In genomic region chr6:30213654-30213998, GRCh38 we compare ENCODE assay signal across 1 cellular context.
TF ChIP-seq lines count a peak whose summit lies in the region.

No MANE protein-coding gene starts in this region.

TF ChIP-seq in H1, 55 proteins besides CTCF, POLR2A, EP300 and RAD21:
- TF ChIP-seq CHD2 (IDR thresholded peaks at IDR 0.05; ENCODE audit: low read length): no peak
- TF ChIP-seq SP2 (IDR thresholded peaks at IDR 0.05; ENCODE audit: low read length): no peak
- TF ChIP-seq, protein P1, sequence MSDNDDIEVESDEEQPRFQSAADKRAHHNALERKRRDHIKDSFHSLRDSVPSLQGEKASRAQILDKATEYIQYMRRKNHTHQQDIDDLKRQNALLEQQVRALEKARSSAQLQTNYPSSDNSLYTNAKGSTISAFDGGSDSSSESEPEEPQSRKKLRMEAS (IDR thresholded peaks at IDR 0.05): peak; percentile 64; the same call in 1 of the 2 replicates
- TF ChIP-seq NRF1 (IDR thresholded peaks at IDR 0.05; ENCODE audit: low read depth, low read length): no peak
- no peak for TF ChIP-seq JUN (IDR thresholded peaks at IDR 0.05; ENCODE audit: low read depth, low read length)
- TF ChIP-seq USF2 (IDR thresholded peaks at IDR 0.05; ENCODE audit: low read length): no peak
- no peak for TF ChIP-seq CEBPB (IDR thresholded peaks at IDR 0.05; ENCODE audit: low read depth, low read length)
- TF ChIP-seq, protein P2, sequence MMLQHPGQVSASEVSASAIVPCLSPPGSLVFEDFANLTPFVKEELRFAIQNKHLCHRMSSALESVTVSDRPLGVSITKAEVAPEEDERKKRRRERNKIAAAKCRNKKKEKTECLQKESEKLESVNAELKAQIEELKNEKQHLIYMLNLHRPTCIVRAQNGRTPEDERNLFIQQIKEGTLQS (IDR thresholded peaks at IDR 0.05; ENCODE audit: insufficient read depth, low read depth, low read length): no peak
- TF ChIP-seq, protein P3, sequence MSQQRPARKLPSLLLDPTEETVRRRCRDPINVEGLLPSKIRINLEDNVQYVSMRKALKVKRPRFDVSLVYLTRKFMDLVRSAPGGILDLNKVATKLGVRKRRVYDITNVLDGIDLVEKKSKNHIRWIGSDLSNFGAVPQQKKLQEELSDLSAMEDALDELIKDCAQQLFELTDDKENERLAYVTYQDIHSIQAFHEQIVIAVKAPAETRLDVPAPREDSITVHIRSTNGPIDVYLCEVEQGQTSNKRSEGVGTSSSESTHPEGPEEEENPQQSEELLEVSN (IDR thresholded peaks at IDR 0.05): peak; percentile 81
- no peak for TF ChIP-seq BCL11A (IDR thresholded peaks at IDR 0.05; ENCODE audit: low read depth in 2 of 2, low read length in 2 of 2)
- TF ChIP-seq CBX8 (IDR thresholded peaks at IDR 0.05; ENCODE audit: borderline replicate concordance, low read depth, low read length): no peak
- peak; percentile 52 for TF ChIP-seq KDM4A (IDR thresholded peaks at IDR 0.05; ENCODE audit: low read depth, low read length, severe bottlenecking)
- TF ChIP-seq EGR1 (IDR thresholded peaks at IDR 0.05; ENCODE audit: borderline replicate concordance, low read depth, low read length): no peak
- no peak for TF ChIP-seq BRCA1 (IDR thresholded peaks at IDR 0.05; ENCODE audit: low read depth, low read length)
- TF ChIP-seq NANOG (IDR thresholded peaks at IDR 0.05; ENCODE audit: insufficient read depth, low read depth, low read length, poor library complexity, severe bottlenecking): no peak
- no peak for TF ChIP-seq GTF2F1 (IDR thresholded peaks at IDR 0.05; ENCODE audit: borderline replicate concordance, low read depth, low read length)
- TF ChIP-seq ASH2L (IDR thresholded peaks at IDR 0.05; ENCODE audit: low read length): peak; percentile 50
- TF ChIP-seq, protein P4, sequence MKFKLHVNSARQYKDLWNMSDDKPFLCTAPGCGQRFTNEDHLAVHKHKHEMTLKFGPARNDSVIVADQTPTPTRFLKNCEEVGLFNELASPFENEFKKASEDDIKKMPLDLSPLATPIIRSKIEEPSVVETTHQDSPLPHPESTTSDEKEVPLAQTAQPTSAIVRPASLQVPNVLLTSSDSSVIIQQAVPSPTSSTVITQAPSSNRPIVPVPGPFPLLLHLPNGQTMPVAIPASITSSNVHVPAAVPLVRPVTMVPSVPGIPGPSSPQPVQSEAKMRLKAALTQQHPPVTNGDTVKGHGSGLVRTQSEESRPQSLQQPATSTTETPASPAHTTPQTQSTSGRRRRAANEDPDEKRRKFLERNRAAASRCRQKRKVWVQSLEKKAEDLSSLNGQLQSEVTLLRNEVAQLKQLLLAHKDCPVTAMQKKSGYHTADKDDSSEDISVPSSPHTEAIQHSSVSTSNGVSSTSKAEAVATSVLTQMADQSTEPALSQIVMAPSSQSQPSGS (IDR thresholded peaks at IDR 0.05; ENCODE audit: low read length): peak; percentile 34; the same call in 1 of the 2 replicates
- no peak for TF ChIP-seq SUZ12 (IDR thresholded peaks at IDR 0.05; ENCODE audit: low read length)
- no peak for TF ChIP-seq KDM5A (IDR thresholded peaks at IDR 0.05; ENCODE audit: low read length)
TF ChIP-seq in H1: peak in this region for 5.
